8 cellular contexts compared by ENCODE assay signal in genomic region chr19:3500429-3501101, GRCh38. TPM values are rescaled to one million over a fixed set of nuclear protein-coding genes. Genes with fewer than 3 reads are reported as not detected.
DNase-seq lines count a peak whose midpoint lies in the region; ATAC-seq and TF ChIP-seq lines count a peak whose summit lies in the region.

A gene with protein sequence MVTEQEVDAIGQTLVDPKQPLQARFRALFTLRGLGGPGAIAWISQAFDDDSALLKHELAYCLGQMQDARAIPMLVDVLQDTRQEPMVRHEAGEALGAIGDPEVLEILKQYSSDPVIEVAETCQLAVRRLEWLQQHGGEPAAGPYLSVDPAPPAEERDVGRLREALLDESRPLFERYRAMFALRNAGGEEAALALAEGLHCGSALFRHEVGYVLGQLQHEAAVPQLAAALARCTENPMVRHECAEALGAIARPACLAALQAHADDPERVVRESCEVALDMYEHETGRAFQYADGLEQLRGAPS (minus strand): TSS chr19:3500674. CDS start chr19:3496814, 3,860 bp downstream.

- H3K79me2 ChIP-seq in KMS-11 (ENCODE audit: insufficient read depth, low read depth), result peaks cover 36% of the 10 kb centered on the region

- peak within 1 kb of the TSS; percentile 59 for H2AFZ ChIP-seq in KMS-11 (ENCODE audit: low read depth)

- no peak for TF ChIP-seq EP300 in esophagus muscularis mucosa (IDR thresholded peaks at IDR 0.05)

- DNase-seq in DMS53 (lab: John Stamatoyannopoulos, UW) (peak; percentile 96), Peyer's patch (peak; percentile 94 to 98 (median 96)), esophagus muscularis mucosa (ENCODE audit: extremely low spot score) (peak; percentile 98)
- peak; percentile 97 for DNase-seq in activated T-cell treated with anti-CD3 and anti-CD28 coated beads, Interleukin-2, amount 50 U/mL, for 48 hours
- peak; percentile 92 to 96 for DNase-seq in stimulated activated CD8-positive, alpha-beta memory T cell treated with anti-CD3 and anti-CD28 coated beads, Interleukin-7, amount 100 ng/mL, for 4 hours (ENCODE audit: low read depth in 2 of 2)

- intact Hi-C loops in esophagus muscularis mucosa (cut with DNase I), result no loop called here

- peak; percentile 80 for ATAC-seq in GM21723 (IDR thresholded peaks at IDR 0.05; ENCODE audit: unreplicated experiment)

- H4K20me1 ChIP-seq in KMS-11 (ENCODE audit: insufficient read depth), result no peaks in the 10 kb centered on the region

- TF ChIP-seq CTCF in KMS-11 (conservative IDR thresholded peaks at IDR 0.05; ENCODE audit: low read depth, low read length) (no peak), Peyer's patch (IDR thresholded peaks at IDR 0.05) (peak in 1 of 6 experiments; percentile 11), esophagus muscularis mucosa (IDR thresholded peaks at IDR 0.05) (no peak)

- TF ChIP-seq POLR2A in Peyer's patch (IDR thresholded peaks at IDR 0.05) (no peak), esophagus muscularis mucosa (IDR thresholded peaks at IDR 0.05; ENCODE audit: low read depth) (no peak)

- peak within 1 kb of the TSS; percentile 88 for H3K9ac ChIP-seq in KMS-11

- H3K27ac ChIP-seq in KMS-11, result peak within 1 kb of the TSS; percentile 84
- H3K27ac ChIP-seq in Peyer's patch, result peak within 1 kb of the TSS; percentile 84 to 91 (median 87)
- peak within 1 kb of the TSS; percentile 85 to 90 (median 86) for H3K27ac ChIP-seq in esophagus muscularis mucosa (replicated peaks in 1 of 4)
- peak within 1 kb of the TSS; percentile 94 for H3K27ac ChIP-seq in muscle layer of duodenum (ENCODE audit: low read length)

- peak within 1 kb of the TSS; percentile 97 for H3K4me2 ChIP-seq in KMS-11

- H3K27me3 ChIP-seq in KMS-11 (ENCODE audit: insufficient read depth, low read depth) (no peaks in the 10 kb centered on the region), Peyer's patch (no peaks in the 10 kb centered on the region), esophagus muscularis mucosa (no peaks in the 10 kb centered on the region), muscle layer of duodenum (ENCODE audit: low read depth, low read length) (no peaks in the 10 kb centered on the region)

- peaks cover 31% of the 10 kb centered on the region for H3K4me1 ChIP-seq in KMS-11 (ENCODE audit: low read depth, poor library complexity, severe bottlenecking)
- peaks cover 0 to 19% (median 6%) of the 10 kb centered on the region in 4 donors for H3K4me1 ChIP-seq in Peyer's patch
- peaks cover 14 to 31% (median 22%) of the 10 kb centered on the region in 4 donors for H3K4me1 ChIP-seq in esophagus muscularis mucosa
- H3K4me1 ChIP-seq in muscle layer of duodenum (ENCODE audit: control insufficient read depth in 1 of 2, insufficient read depth in 2 of 2, low read length in 2 of 2), result peaks cover 0 to 19% of the 10 kb centered on the region in 2 donors

- H3K36me3 ChIP-seq in KMS-11 (ENCODE audit: insufficient read depth) (no peaks in the 10 kb centered on the region), Peyer's patch (peaks cover 0 to 11% (median 0%) of the 10 kb centered on the region in 3 donors), esophagus muscularis mucosa (peaks cover 11 to 20% (median 16%) of the 10 kb centered on the region in 4 donors), muscle layer of duodenum (ENCODE audit: control insufficient read depth in 1 of 2, insufficient read depth in 2 of 2, low read length in 2 of 2) (peaks cover 3 to 15% of the 10 kb centered on the region in 2 donors)

- WGBS in esophagus muscularis mucosa, result 0% methylated on average over 37 of the region's 52 CpGs

- H3K9me3 ChIP-seq in Peyer's patch, result no peaks in the 10 kb centered on the region
- H3K9me3 ChIP-seq in esophagus muscularis mucosa, result no peaks in the 10 kb centered on the region
- H3K9me3 ChIP-seq in muscle layer of duodenum (ENCODE audit: control insufficient read depth in 1 of 2, low read length in 2 of 2), result no peaks in the 10 kb centered on the region

- H3K4me3 ChIP-seq in KMS-11 (IDR thresholded peaks at IDR 0.05; ENCODE audit: insufficient read depth, low read depth, low read length) (no peak within 1 kb of the TSS), Peyer's patch (peak within 1 kb of the TSS; percentile 76 to 99 (median 92)), esophagus muscularis mucosa (peak within 1 kb of the TSS; percentile 81 to 91 (median 82)), muscle layer of duodenum (ENCODE audit: low read depth in 1 of 2, low read length in 2 of 2) (peak within 1 kb of the TSS; percentile 96 to 100)

RNA-seq across cellular contexts. Expression of the gene that starts here (rescaled TPM):
- total RNA-seq in Peyer's patch (10 to 100 TPM in 1 of 4 donors, 1 to 10 TPM in 3; 5.6 to 10.2 (median 9.5) TPM), esophagus muscularis mucosa (10 to 100 TPM; 19.5 to 37.5 (median 25.8) TPM)
